Comparison of ENCODE assay signal across 18 cellular contexts in the genomic region with DNA sequence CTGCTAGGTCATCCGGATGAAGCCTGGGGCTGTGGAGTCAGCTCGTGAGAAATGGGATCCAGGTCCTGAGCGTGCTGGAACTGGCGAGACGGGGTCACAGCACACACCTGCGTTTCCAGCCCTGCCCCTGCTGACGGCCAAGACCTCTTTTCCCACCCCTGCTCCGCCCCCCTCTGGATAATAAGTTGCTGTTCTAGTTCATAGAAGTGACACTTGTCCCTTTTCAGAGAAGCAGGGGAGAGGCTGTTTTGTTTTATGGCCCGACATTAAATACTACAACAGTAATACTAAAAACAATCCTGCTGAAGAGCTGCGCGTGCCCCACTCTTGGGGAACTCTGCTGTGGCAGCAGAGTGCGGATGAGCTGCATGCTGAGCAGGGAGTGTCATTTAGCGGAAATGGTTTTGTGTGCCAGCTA.
A peak's percentile ranks its signal among the peaks of the same experiment; 100 is the strongest.
DNase-seq lines count a peak whose midpoint lies in the region; ATAC-seq, FAIRE-seq and TF ChIP-seq lines count a peak whose summit lies in the region.
"Had no signal": no experiment of that assay in that cellular context is flagged by ENCODE, and none has a peak within 500 bp of the region (broad histone marks: within the 10 kb centered on the region; RNA-seq: fewer than 3 reads in every experiment).

No MANE protein-coding gene starts in this region.

- H3K9me3 Mint-ChIP-seq in stimulated activated naive CD8-positive, alpha-beta T cell treated with anti-CD3 and anti-CD28 coated beads, Interleukin-15, amount 100 ng/mL, for 72 hours = no peaks in the 10 kb centered on the region
- H3K9me3 Mint-ChIP-seq: stimulated activated naive CD8-positive, alpha-beta T cell treated with anti-CD3 and anti-CD28 coated beads, Interleukin-15, Interleukin-2, amounts not matched to agents 100 ng/mL and 50 ng/mL, for 24 hours had no signal

- TF ChIP-seq CTCF in epithelial cell of esophagus (IDR thresholded peaks at IDR 0.05; ENCODE audit: insufficient read depth, low read depth, low read length, missing control alignments) = no peak
- TF ChIP-seq CTCF in spleen (IDR thresholded peaks at IDR 0.05 in 8 of 11, conservative IDR thresholded peaks at IDR 0.05 in 3 of 11) = no peak

- no peaks in the 10 kb centered on the region for H3K27me3 Mint-ChIP-seq in stimulated activated naive CD8-positive, alpha-beta T cell treated with anti-CD3 and anti-CD28 coated beads, Interleukin-15, amount 100 ng/mL, for 72 hours
- H3K27me3 Mint-ChIP-seq: stimulated activated naive CD8-positive, alpha-beta T cell treated with anti-CD3 and anti-CD28 coated beads, Interleukin-15, Interleukin-2, amounts not matched to agents 100 ng/mL and 50 ng/mL, for 24 hours had no signal

- H3K27me3 ChIP-seq in spleen (replicated peaks in 1 of 7) = no peaks in the 10 kb centered on the region

- WGBS in spleen, 5 donors = 91 to 96% (median 93%) methylated on average over 10 to 13 of the region's 13 CpGs

- TF ChIP-seq POLR2A in spleen (IDR thresholded peaks at IDR 0.05) = no peak

- intact Hi-C loops in spleen (cut with DNase I; ENCODE audit: low total_unique reads) = no loop called here

- no peak for ATAC-seq in stimulated activated naive CD8-positive, alpha-beta T cell treated with anti-CD3 and anti-CD28 coated beads, Interleukin-15, amount 100 ng/mL, for 72 hours
- ATAC-seq in stimulated activated naive CD8-positive, alpha-beta T cell treated with anti-CD3 and anti-CD28 coated beads, Interleukin-15, Interleukin-2, amounts not matched to agents 100 U/mL and 50 U/mL, for 24 hours = no peak
- ATAC-seq in HG02763 (IDR thresholded peaks at IDR 0.05; ENCODE audit: unreplicated experiment) (no peak), HG02798 (IDR thresholded peaks at IDR 0.05; ENCODE audit: poor library complexity, unreplicated experiment) (no peak)
- ATAC-seq: PC-3 had no signal

- peak overlapping the region; percentile 49 to 59 for H3K27ac Mint-ChIP-seq in stimulated activated naive CD8-positive, alpha-beta T cell treated with anti-CD3 and anti-CD28 coated beads, Interleukin-15, amount 100 ng/mL, for 72 hours

- peak overlapping the region in 1 of 8 donors; percentile 24 for H3K27ac ChIP-seq in spleen
- H3K27ac ChIP-seq: GM23248, VCaP had no signal

- H3K4me3 ChIP-seq in epithelial cell of esophagus (ENCODE audit: low read length) = no peak overlapping the region
- no peak overlapping the region for H3K4me3 ChIP-seq in spleen
- H3K4me3 ChIP-seq: GM23248, smooth muscle cell had no signal

- no peak for DNase-seq in stimulated activated naive CD8-positive, alpha-beta T cell treated with anti-CD3 and anti-CD28 coated beads, Interleukin-15, amount 100 ng/mL, for 72 hours
- DNase-seq in stimulated activated naive CD8-positive, alpha-beta T cell treated with anti-CD3 and anti-CD28 coated beads, Interleukin-15, Interleukin-2, amounts not matched to agents 100 U/mL and 50 U/mL, for 24 hours = no peak
- DNase-seq in NCI-H510A (lab: John Stamatoyannopoulos, UW) (peak; percentile 70), epithelial cell of esophagus (ENCODE audit: low read depth) (peak; percentile 11), urothelium cell line (ENCODE audit: low spot score) (no peak), spleen (no peak)
- DNase-seq: activated CD8-positive, alpha-beta memory T cell treated with anti-CD3 and anti-CD28 coated beads, Interleukin-2, amount 50 U/mL, for 4 hours; amniotic stem cell; GM23248; midbrain; MM.1S; NCI-H226; PC-3 had no signal

- no peaks in the 10 kb centered on the region for H3K36me3 ChIP-seq in spleen

- H3K9me3 ChIP-seq in spleen = no peaks in the 10 kb centered on the region

- peak; percentile 46 for FAIRE-seq in urothelium cell line (lab: Jason Lieb, UNC)

- H3K4me1 Mint-ChIP-seq in stimulated activated naive CD8-positive, alpha-beta T cell treated with anti-CD3 and anti-CD28 coated beads, Interleukin-15, amount 100 ng/mL, for 72 hours = peaks cover 34% of the 10 kb centered on the region

- no peak overlapping the region for H3K4me3 Mint-ChIP-seq in stimulated activated naive CD8-positive, alpha-beta T cell treated with anti-CD3 and anti-CD28 coated beads, Interleukin-15, amount 100 ng/mL, for 72 hours
- H3K4me3 Mint-ChIP-seq: stimulated activated naive CD8-positive, alpha-beta T cell treated with anti-CD3 and anti-CD28 coated beads, Interleukin-15, Interleukin-2, amounts not matched to agents 100 ng/mL and 50 ng/mL, for 24 hours had no signal

- peaks cover 0 to 22% (median 0%) of the 10 kb centered on the region in 6 donors for H3K4me1 ChIP-seq in spleen

Comparison
In these comparisons a context has a peak if more than half of its experiments do, and no peak if none do; other contexts are left out.
1. DNase-seq: peak in NCI-H510A (single experiment) and epithelial cell of esophagus (single experiment); none in stimulated activated naive CD8-positive, alpha-beta T cell treated with anti-CD3 and anti-CD28 coated beads, Interleukin-15, amount 100 ng/mL, for 72 hours (0 of 2), stimulated activated naive CD8-positive, alpha-beta T cell treated with anti-CD3 and anti-CD28 coated beads, Interleukin-15, Interleukin-2, amounts not matched to agents 100 U/mL and 50 U/mL, for 24 hours (single experiment), urothelium cell line (single experiment) and spleen (single experiment).